In genomic region chr1:40385437-40386310, GRCh38 we compare ENCODE assay signal across 8 cellular contexts. TPM values are rescaled to one million over a fixed set of nuclear protein-coding genes. Genes with fewer than 3 reads are reported as not detected.
DNase-seq lines count a peak whose midpoint lies in the region; ATAC-seq lines count a peak whose summit lies in the region.

No MANE protein-coding gene starts in this region.

- no peaks in the 10 kb centered on the region for H3K9me3 ChIP-seq in SJCRH30 (replicated peaks)

- H3K27me3 Mint-ChIP-seq in natural killer cell treated with Interleukin-12 subunit alpha and Interleukin-12 subunit beta and Interleukin-15 and Interleukin-18, amount 100 ng/mL, for 72 hours: no peaks in the 10 kb centered on the region

- H3K27ac Mint-ChIP-seq in natural killer cell treated with Interleukin-12 subunit alpha and Interleukin-12 subunit beta and Interleukin-15 and Interleukin-18, amount 100 ng/mL, for 72 hours: peak overlapping the region; percentile 99

- ATAC-seq in GM18870 (IDR thresholded peaks at IDR 0.05; ENCODE audit: unreplicated experiment) (peak; percentile 73), HG02938 (IDR thresholded peaks at IDR 0.05; ENCODE audit: unreplicated experiment) (peak; percentile 57)
- ATAC-seq in natural killer cell treated with Interleukin-12 subunit alpha and Interleukin-12 subunit beta and Interleukin-15 and Interleukin-18, amount 100 ng/mL, for 72 hours: peak; percentile 78 to 90

- H3K36me3 ChIP-seq in SJCRH30: no peaks in the 10 kb centered on the region

- H3K36me3 Mint-ChIP-seq in natural killer cell treated with Interleukin-12 subunit alpha and Interleukin-12 subunit beta and Interleukin-15 and Interleukin-18, amount 100 ng/mL, for 72 hours: peaks cover 27% of the 10 kb centered on the region

- no peaks in the 10 kb centered on the region for H3K27me3 ChIP-seq in SJCRH30

- peaks cover 24% of the 10 kb centered on the region for H3K4me1 ChIP-seq in SJCRH30

- no peak overlapping the region for H3K4me3 ChIP-seq in SJCRH30

- DNase-seq in SJCRH30 (peak; percentile 75 to 91), caudate nucleus (lab: John Stamatoyannopoulos, UW) (peak in 2 of 61 donors; percentile 27), LoVo (ENCODE audit: low spot score) (no peak), SW 1271 (lab: John Stamatoyannopoulos, UW) (no peak), NCI-H526 treated with DMSO at 0.1 percent for 48 hours (lab: John Stamatoyannopoulos, UW) (no peak)
- peak; percentile 71 for DNase-seq in natural killer cell treated with Interleukin-12 subunit alpha and Interleukin-12 subunit beta and Interleukin-15 and Interleukin-18, amount 100 ng/mL, for 72 hours (ENCODE audit: low spot score)

- H3K4me3 Mint-ChIP-seq in natural killer cell treated with Interleukin-12 subunit alpha and Interleukin-12 subunit beta and Interleukin-15 and Interleukin-18, amount 100 ng/mL, for 72 hours: peak overlapping the region; percentile 88

- no peaks in the 10 kb centered on the region for H3K9me3 Mint-ChIP-seq in natural killer cell treated with Interleukin-12 subunit alpha and Interleukin-12 subunit beta and Interleukin-15 and Interleukin-18, amount 100 ng/mL, for 72 hours

- H3K4me1 Mint-ChIP-seq in natural killer cell treated with Interleukin-12 subunit alpha and Interleukin-12 subunit beta and Interleukin-15 and Interleukin-18, amount 100 ng/mL, for 72 hours (ENCODE audit: low read depth in 2 of 2): peaks cover 78 to 82% of the 10 kb centered on the region in 2 donors

- peak overlapping the region; percentile 45 for H3K27ac ChIP-seq in SJCRH30
- peak overlapping the region; percentile 85 for H3K27ac ChIP-seq in caudate nucleus (ENCODE audit: low read depth, low read length)

RNA-seq across cellular contexts. Expression of gene SMAP2, which starts 12.1 kb away (rescaled TPM):
- total RNA-seq in SJCRH30 (2014; rRNA removed; shearing (Covaris generic)): 15.0 and 16.0 TPM in 2 replicates
- 100 to 1,000 TPM; 132 to 158 TPM for total RNA-seq in natural killer cell treated with Interleukin-12 subunit alpha and Interleukin-12 subunit beta and Interleukin-15 and Interleukin-18, amount 100 ng/mL, for 72 hours

Comparison
In these comparisons a context has a peak if more than half of its experiments do, and no peak if none do; other contexts are left out.
1. DNase-seq: peak in SJCRH30 (2 of 2) and natural killer cell treated with Interleukin-12 subunit alpha and Interleukin-12 subunit beta and Interleukin-15 and Interleukin-18, amount 100 ng/mL, for 72 hours (single experiment); none in LoVo (single experiment), SW 1271 (0 of 2) and NCI-H526 treated with DMSO at 0.1 percent for 48 hours (single experiment).
2. Peak in every context shown above with its lines, with median percentiles within 50 percentile points of each other: ATAC-seq.